17 cellular contexts compared by ENCODE assay signal in the genomic region with DNA sequence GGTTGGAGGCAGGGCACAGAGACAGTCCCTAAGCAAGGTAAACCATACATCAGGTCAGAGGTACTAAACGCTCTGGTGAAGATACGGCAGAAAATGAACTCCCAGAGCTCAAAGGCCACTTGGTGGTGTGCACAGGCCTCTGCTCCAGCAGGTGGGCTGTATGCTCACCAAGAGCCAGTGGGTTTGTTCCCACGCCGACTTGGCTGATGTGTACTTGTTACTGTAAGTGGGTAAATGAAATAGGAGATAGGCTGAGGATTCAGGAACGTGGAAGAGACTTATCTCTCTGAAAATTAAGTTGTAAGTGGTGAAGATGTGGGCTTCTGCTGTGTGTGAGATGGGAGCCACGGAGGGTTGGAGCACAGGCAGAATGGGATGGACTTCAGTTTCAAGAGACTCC.
DNase-seq lines count a peak whose midpoint lies in the region; ATAC-seq and TF ChIP-seq lines count a peak whose summit lies in the region.
"Had no signal": no experiment of that assay in that cellular context is flagged by ENCODE, and none has a peak within 500 bp of the region (broad histone marks: within the 10 kb centered on the region; RNA-seq: fewer than 3 reads in every experiment).

No MANE protein-coding gene starts in this region.

- no peak overlapping the region for H3K4me3 ChIP-seq in CD4-positive, CD25-positive, alpha-beta regulatory T cell (ENCODE audit: low read depth, low read length)
- H3K4me3 ChIP-seq: A549, MG63, Peyer's patch had no signal

- POLR2A ChIA-PET in naive thymus-derived CD8-positive, alpha-beta T cell (lab: Charles Lee): no interaction called here

- no peak for ATAC-seq in activated CD8-positive, alpha-beta memory T cell treated with anti-CD3 and anti-CD28 coated beads, Interleukin-2, amount 10 ng/mL, durations not matched to agents 7 days and 5 days
- ATAC-seq in CD4-positive, CD25-positive, alpha-beta regulatory T cell (ENCODE audit: low read depth in 2 of 2): no peak
- ATAC-seq in naive thymus-derived CD8-positive, alpha-beta T cell: no peak
- no peak for ATAC-seq in HG02623 (IDR thresholded peaks at IDR 0.05; ENCODE audit: unreplicated experiment)
- ATAC-seq: A549 had no signal

- CTCF ChIA-PET in activated CD8-positive, alpha-beta memory T cell treated with anti-CD3 and anti-CD28 coated beads, Interleukin-2, amount 10 ng/mL, durations not matched to agents 7 days and 5 days (lab: Charles Lee): interaction anchor here (0.7 to 1.2 kb wide), 2 partner anchors 37 to 137 kb away, joined by 3 read pairs; no protein-coding TSS in a partner anchor

- no peaks in the 10 kb centered on the region for H3K4me1 ChIP-seq in CD4-positive, CD25-positive, alpha-beta regulatory T cell (ENCODE audit: control insufficient read depth, insufficient read depth, low read length, poor library complexity, severe bottlenecking)

- no peak overlapping the region for H3K27ac ChIP-seq in CD4-positive, CD25-positive, alpha-beta regulatory T cell (ENCODE audit: insufficient read depth, low read length, poor library complexity, severe bottlenecking)
- H3K27ac ChIP-seq in VCaP: peak overlapping the region; percentile 58
- H3K27ac ChIP-seq: A549, KMS-11, Peyer's patch had no signal

- TF ChIP-seq CTCF in VCaP (conservative IDR thresholded peaks at IDR 0.05): no peak

- H3K9me3 Mint-ChIP-seq in activated CD8-positive, alpha-beta memory T cell treated with anti-CD3 and anti-CD28 coated beads, Interleukin-2, amount 10 ng/mL, durations not matched to agents 7 days and 5 days (ENCODE audit: low read depth): no peaks in the 10 kb centered on the region
- H3K9me3 Mint-ChIP-seq in CD4-positive, CD25-positive, alpha-beta regulatory T cell: no peaks in the 10 kb centered on the region
- no peaks in the 10 kb centered on the region for H3K9me3 Mint-ChIP-seq in naive thymus-derived CD8-positive, alpha-beta T cell

- peaks cover 35% of the 10 kb centered on the region for H3K4me1 Mint-ChIP-seq in activated CD8-positive, alpha-beta memory T cell treated with anti-CD3 and anti-CD28 coated beads, Interleukin-2, amount 10 ng/mL, durations not matched to agents 7 days and 5 days
- peaks cover 6 to 17% (median 11%) of the 10 kb centered on the region in 4 donors for H3K4me1 Mint-ChIP-seq in CD4-positive, CD25-positive, alpha-beta regulatory T cell
- H3K4me1 Mint-ChIP-seq in naive thymus-derived CD8-positive, alpha-beta T cell: peaks cover 22 to 35% (median 29%) of the 10 kb centered on the region in 4 donors

- DNase-seq in activated CD8-positive, alpha-beta memory T cell treated with anti-CD3 and anti-CD28 coated beads, Interleukin-2, amount 10 ng/mL, durations not matched to agents 7 days and 5 days: no peak
- no peak for DNase-seq in activated CD8-positive, alpha-beta memory T cell treated with anti-CD3 and anti-CD28 coated beads, Interleukin-2, amount 50 U/mL, for 4 hours
- DNase-seq in CD4-positive, CD25-positive, alpha-beta regulatory T cell: no peak
- no peak for DNase-seq in naive thymus-derived CD8-positive, alpha-beta T cell
- DNase-seq in activated naive CD4-positive, alpha-beta T cell treated with Interleukin-2 at 50 U/mL for 16 hours: no peak
- no peak for DNase-seq in COLO829 (ENCODE audit: low spot score)
- DNase-seq: MG63, NCI-H1092 treated with DMSO at 0.1 percent for 48 hours, NCI-H1694 treated with DMSO at 0.1 percent for 48 hours, NCI-H510A, NCI-H82, Right ventricle myocardium superior had no signal

- no peaks in the 10 kb centered on the region for H3K27me3 Mint-ChIP-seq in activated CD8-positive, alpha-beta memory T cell treated with anti-CD3 and anti-CD28 coated beads, Interleukin-2, amount 10 ng/mL, durations not matched to agents 7 days and 5 days
- no peaks in the 10 kb centered on the region for H3K27me3 Mint-ChIP-seq in CD4-positive, CD25-positive, alpha-beta regulatory T cell
- H3K27me3 Mint-ChIP-seq in naive thymus-derived CD8-positive, alpha-beta T cell: no peaks in the 10 kb centered on the region

- H3K27ac Mint-ChIP-seq in activated CD8-positive, alpha-beta memory T cell treated with anti-CD3 and anti-CD28 coated beads, Interleukin-2, amount 10 ng/mL, durations not matched to agents 7 days and 5 days: peak overlapping the region; percentile 7
- peak overlapping the region; percentile 60 to 80 (median 70) for H3K27ac Mint-ChIP-seq in CD4-positive, CD25-positive, alpha-beta regulatory T cell
- H3K27ac Mint-ChIP-seq in naive thymus-derived CD8-positive, alpha-beta T cell: peak overlapping the region in 6 of 10 donors; percentile 3 to 83 (median 44)

- no peaks in the 10 kb centered on the region for H3K9me3 ChIP-seq in CD4-positive, CD25-positive, alpha-beta regulatory T cell (ENCODE audit: control insufficient read depth in 2 of 2, low read length in 2 of 2)
- H3K9me3 ChIP-seq: A549, MG63, Peyer's patch had no signal

- peaks cover 93% of the 10 kb centered on the region for H3K36me3 ChIP-seq in CD4-positive, CD25-positive, alpha-beta regulatory T cell (ENCODE audit: control insufficient read depth, insufficient read depth, low read length)
- H3K36me3 ChIP-seq: MG63, Peyer's patch had no signal

- H3K36me3 Mint-ChIP-seq in activated CD8-positive, alpha-beta memory T cell treated with anti-CD3 and anti-CD28 coated beads, Interleukin-2, amount 10 ng/mL, durations not matched to agents 7 days and 5 days: peaks cover 60% of the 10 kb centered on the region
- peaks cover 48% of the 10 kb centered on the region for H3K36me3 Mint-ChIP-seq in CD4-positive, CD25-positive, alpha-beta regulatory T cell
- H3K36me3 Mint-ChIP-seq in naive thymus-derived CD8-positive, alpha-beta T cell: peaks cover 0 to 83% (median 20%) of the 10 kb centered on the region in 3 donors

- H3K27me3 ChIP-seq in CD4-positive, CD25-positive, alpha-beta regulatory T cell (ENCODE audit: control insufficient read depth, insufficient read depth, low read length): no peaks in the 10 kb centered on the region
- H3K27me3 ChIP-seq: MG63, Peyer's patch had no signal

- no peak overlapping the region for H3K4me3 Mint-ChIP-seq in activated CD8-positive, alpha-beta memory T cell treated with anti-CD3 and anti-CD28 coated beads, Interleukin-2, amount 10 ng/mL, durations not matched to agents 7 days and 5 days
- H3K4me3 Mint-ChIP-seq in CD4-positive, CD25-positive, alpha-beta regulatory T cell: no peak overlapping the region
- H3K4me3 Mint-ChIP-seq in naive thymus-derived CD8-positive, alpha-beta T cell: no peak overlapping the region

Comparison
In these comparisons a context has a peak if more than half of its experiments do, and no peak if none do; other contexts are left out.
1. H3K27ac Mint-ChIP-seq: peak in every context shown above with its lines; median percentile 70 in CD4-positive, CD25-positive, alpha-beta regulatory T cell; 44 in naive thymus-derived CD8-positive, alpha-beta T cell; 7 in activated CD8-positive, alpha-beta memory T cell treated with anti-CD3 and anti-CD28 coated beads, Interleukin-2, amount 10 ng/mL, durations not matched to agents 7 days and 5 days.